1 cellular context compared by ENCODE assay signal in the genomic region with DNA sequence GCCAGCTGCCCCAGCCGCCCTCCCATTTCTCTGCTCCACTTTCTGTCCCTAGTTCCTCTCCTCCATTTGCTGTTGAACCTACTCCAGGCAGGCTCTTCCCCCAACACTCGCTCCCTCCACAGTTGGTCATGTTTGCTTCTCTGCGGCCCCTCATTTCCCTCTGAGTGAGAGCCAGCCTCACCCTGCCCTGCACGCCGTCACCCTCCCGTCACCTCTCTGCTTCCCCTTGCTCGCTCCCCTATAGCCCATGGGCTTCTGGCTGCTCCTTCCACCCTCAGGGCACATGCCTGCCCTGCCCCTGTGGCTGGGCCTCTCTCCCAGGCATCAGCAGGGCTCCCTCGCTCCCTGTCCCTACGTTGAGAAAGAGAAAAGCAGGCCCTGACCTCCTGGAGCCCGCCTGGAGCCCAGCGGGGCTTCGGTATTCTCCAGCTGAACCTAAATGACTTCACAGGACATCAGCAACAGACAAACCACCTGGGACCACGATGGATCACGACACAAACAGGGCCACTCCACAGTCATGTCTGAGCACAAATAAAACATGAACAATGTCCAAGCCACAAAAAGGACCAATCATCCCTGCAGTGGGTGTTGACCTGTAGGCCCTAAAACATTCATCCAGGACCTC.
TF ChIP-seq lines count a peak whose summit lies in the region.

No MANE protein-coding gene starts in this region.

TF ChIP-seq in HEK293, 187 proteins besides CTCF, POLR2A, EP300 and RAD21 (continued from another document):
- TF ChIP-seq ZNF660 (tag by site-specific recombination; IDR thresholded peaks at IDR 0.05) (no peak), REPIN1 (tag by site-specific recombination; IDR thresholded peaks at IDR 0.05; ENCODE audit: low read depth) (no peak), ZNF341 (tag by site-specific recombination; IDR thresholded peaks at IDR 0.05; ENCODE audit: low read depth) (peak; percentile 43; the same call in 1 of the 2 replicates), ZBTB48 (tag by site-specific recombination; IDR thresholded peaks at IDR 0.05) (peak; percentile 37; the same call in 1 of the 2 replicates), ZIC2 (tag by site-specific recombination; IDR thresholded peaks at IDR 0.05) (peak; percentile 36), SP2 (tag by site-specific recombination; IDR thresholded peaks at IDR 0.05) (no peak), GLI4 (tag by site-specific recombination; IDR thresholded peaks at IDR 0.05) (no peak), ZNF830 (tag by site-specific recombination; IDR thresholded peaks at IDR 0.05; ENCODE audit: low read depth) (no peak), ZNF777 (tag by site-specific recombination; IDR thresholded peaks at IDR 0.05; ENCODE audit: borderline replicate concordance) (no peak), ZEB2 (tag by site-specific recombination; IDR thresholded peaks at IDR 0.05) (no peak)
- TF ChIP-seq, protein P1, sequence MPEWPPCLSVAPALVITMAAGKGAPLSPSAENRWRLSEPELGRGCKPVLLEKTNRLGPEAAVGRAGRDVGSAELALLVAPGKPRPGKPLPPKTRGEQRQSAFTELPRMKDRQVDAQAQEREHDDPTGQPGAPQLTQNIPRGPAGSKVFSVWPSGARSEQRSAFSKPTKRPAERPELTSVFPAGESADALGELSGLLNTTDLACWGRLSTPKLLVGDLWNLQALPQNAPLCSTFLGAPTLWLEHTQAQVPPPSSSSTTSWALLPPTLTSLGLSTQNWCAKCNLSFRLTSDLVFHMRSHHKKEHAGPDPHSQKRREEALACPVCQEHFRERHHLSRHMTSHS (tag by site-specific recombination; IDR thresholded peaks at IDR 0.05): no peak
- TF ChIP-seq, protein P2, sequence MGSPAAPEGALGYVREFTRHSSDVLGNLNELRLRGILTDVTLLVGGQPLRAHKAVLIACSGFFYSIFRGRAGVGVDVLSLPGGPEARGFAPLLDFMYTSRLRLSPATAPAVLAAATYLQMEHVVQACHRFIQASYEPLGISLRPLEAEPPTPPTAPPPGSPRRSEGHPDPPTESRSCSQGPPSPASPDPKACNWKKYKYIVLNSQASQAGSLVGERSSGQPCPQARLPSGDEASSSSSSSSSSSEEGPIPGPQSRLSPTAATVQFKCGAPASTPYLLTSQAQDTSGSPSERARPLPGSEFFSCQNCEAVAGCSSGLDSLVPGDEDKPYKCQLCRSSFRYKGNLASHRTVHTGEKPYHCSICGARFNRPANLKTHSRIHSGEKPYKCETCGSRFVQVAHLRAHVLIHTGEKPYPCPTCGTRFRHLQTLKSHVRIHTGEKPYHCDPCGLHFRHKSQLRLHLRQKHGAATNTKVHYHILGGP (tag by site-specific recombination; IDR thresholded peaks at IDR 0.05): no peak
- TF ChIP-seq, protein P3, sequence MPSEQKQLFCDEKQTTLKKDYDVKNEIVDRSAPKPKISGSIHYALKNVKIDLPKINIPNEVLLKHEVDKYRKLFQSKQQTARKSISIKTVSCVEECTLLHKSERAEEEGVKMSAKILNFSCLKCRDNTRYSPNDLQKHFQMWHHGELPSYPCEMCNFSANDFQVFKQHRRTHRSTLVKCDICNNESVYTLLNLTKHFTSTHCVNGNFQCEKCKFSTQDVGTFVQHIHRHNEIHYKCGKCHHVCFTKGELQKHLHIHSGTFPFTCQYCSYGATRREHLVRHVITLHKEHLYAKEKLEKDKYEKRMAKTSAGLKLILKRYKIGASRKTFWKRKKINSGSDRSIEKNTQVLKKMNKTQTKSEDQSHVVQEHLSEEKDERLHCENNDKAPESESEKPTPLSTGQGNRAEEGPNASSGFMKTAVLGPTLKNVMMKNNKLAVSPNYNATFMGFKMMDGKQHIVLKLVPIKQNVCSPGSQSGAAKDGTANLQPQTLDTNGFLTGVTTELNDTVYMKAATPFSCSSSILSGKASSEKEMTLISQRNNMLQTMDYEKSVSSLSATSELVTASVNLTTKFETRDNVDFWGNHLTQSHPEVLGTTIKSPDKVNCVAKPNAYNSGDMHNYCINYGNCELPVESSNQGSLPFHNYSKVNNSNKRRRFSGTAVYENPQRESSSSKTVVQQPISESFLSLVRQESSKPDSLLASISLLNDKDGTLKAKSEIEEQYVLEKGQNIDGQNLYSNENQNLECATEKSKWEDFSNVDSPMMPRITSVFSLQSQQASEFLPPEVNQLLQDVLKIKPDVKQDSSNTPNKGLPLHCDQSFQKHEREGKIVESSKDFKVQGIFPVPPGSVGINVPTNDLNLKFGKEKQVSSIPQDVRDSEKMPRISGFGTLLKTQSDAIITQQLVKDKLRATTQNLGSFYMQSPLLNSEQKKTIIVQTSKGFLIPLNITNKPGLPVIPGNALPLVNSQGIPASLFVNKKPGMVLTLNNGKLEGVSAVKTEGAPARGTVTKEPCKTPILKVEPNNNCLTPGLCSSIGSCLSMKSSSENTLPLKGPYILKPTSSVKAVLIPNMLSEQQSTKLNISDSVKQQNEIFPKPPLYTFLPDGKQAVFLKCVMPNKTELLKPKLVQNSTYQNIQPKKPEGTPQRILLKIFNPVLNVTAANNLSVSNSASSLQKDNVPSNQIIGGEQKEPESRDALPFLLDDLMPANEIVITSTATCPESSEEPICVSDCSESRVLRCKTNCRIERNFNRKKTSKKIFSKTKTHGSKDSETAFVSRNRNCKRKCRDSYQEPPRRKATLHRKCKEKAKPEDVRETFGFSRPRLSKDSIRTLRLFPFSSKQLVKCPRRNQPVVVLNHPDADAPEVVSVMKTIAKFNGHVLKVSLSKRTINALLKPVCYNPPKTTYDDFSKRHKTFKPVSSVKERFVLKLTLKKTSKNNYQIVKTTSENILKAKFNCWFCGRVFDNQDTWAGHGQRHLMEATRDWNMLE (tag by site-specific recombination; conservative IDR thresholded peaks at IDR 0.05; ENCODE audit: low read depth): no peak
